ENCODE assay signal across 22 cellular contexts in the genomic region with DNA sequence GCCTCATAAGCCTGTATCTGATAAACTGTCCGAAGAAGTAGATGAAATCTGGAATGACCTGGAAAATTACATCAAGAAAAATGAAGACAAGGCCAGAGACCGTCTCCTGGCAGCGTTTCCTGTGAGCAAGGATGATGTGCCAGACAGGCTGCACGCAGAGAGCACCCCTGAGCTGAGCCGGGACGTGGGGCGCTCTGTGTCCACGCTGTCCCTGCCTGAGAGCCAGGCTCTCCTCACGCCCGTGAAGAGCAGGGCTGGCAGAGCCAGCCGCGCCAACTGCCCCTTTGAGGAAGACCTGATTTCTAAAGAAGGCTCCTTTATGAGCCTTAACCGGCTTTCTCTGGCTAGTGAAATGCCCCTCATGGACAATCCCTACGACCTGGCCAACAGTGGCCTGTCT.
"Had no signal": no experiment of that assay in that cellular context is flagged by ENCODE, and none has a peak within 500 bp of the region (broad histone marks: within the 10 kb centered on the region; RNA-seq: fewer than 3 reads in every experiment).

No MANE protein-coding gene starts in this region.

- H3K4me1 Mint-ChIP-seq: activated naive CD4-positive, alpha-beta T cell treated with anti-CD3 and anti-CD28 coated beads, Interleukin-2, amount 50 U/mL, for 24 hours; central memory CD8-positive, alpha-beta T cell had no signal

- ATAC-seq: activated CD4-positive, CD25-positive, alpha-beta regulatory T cell treated with anti-CD3 and anti-CD28 coated beads, Interleukin-2, amount 50 U/mL, for 24 hours; activated CD8-positive, alpha-beta T cell treated with anti-CD3 and anti-CD28 coated beads, Interleukin-2, amount 10 ng/mL, durations not matched to agents 7 days and 5 days had no signal

- H3K9me3 ChIP-seq: Peyer's patch, SJCRH30 had no signal

- H3K9me3 Mint-ChIP-seq: activated naive CD4-positive, alpha-beta T cell treated with anti-CD3 and anti-CD28 coated beads, Interleukin-2, amount 50 U/mL, for 24 hours; activated T-helper 1 cell treated with anti-CD3 and anti-CD28 coated beads, Interleukin-12 subunit alpha, Interleukin-12 subunit beta, Interleukin-2, Interleukin-4 antibody, amounts not matched to agents 30 ng/mL and 10 ng/mL and 1 ng/mL, durations not matched to agents 14 hours and 24 hours and 36 hours; central memory CD8-positive, alpha-beta T cell; T-helper 1 cell treated with Interleukin-12 subunit alpha and Interleukin-12 subunit beta and Interleukin-4 antibody, amounts not matched to agents 30 μg/mL and 1 μg/mL, for 36 hours had no signal

- H3K36me3 ChIP-seq: SJCRH30 had no signal

- H3K36me3 Mint-ChIP-seq: activated naive CD4-positive, alpha-beta T cell treated with anti-CD3 and anti-CD28 coated beads, Interleukin-2, amount 50 U/mL, for 24 hours had no signal

- H3K27me3 Mint-ChIP-seq: activated naive CD4-positive, alpha-beta T cell treated with anti-CD3 and anti-CD28 coated beads, Interleukin-2, amount 50 U/mL, for 24 hours; central memory CD8-positive, alpha-beta T cell had no signal

- H3K4me1 ChIP-seq: Peyer's patch, SJCRH30 had no signal

- H3K27me3 ChIP-seq: Peyer's patch, SJCRH30 had no signal

- H3K27ac ChIP-seq: Peyer's patch, RWPE1, SJCRH30 had no signal

- DNase-seq: activated CD4-positive, alpha-beta T cell treated with anti-CD3 and anti-CD28 coated beads for 4 hours; activated CD8-positive, alpha-beta memory T cell treated with anti-CD3 and anti-CD28 coated beads, Interleukin-2, amount 50 U/mL, for 48 hours; activated CD8-positive, alpha-beta T cell treated with anti-CD3 and anti-CD28 coated beads, Interleukin-2, amount 10 ng/mL, durations not matched to agents 7 days and 5 days; activated effector memory CD4-positive, alpha-beta T cell treated with Interleukin-2 at 50 U/mL for 16 hours; activated naive CD4-positive, alpha-beta T cell; activated T-cell treated with anti-CD3 and anti-CD28 coated beads, Interleukin-2, amount 50 U/mL, for 1 hour; aorta; NCI-H1105 treated with DMSO at 0.1 percent for 48 hours; NCI-H1436 treated with DMSO at 0.1 percent for 48 hours; NCI-H187; NCI-H2081; NCI-H446; NCI-H524; Peyer's patch; Right ventricle myocardium superior; SJCRH30 had no signal

- H3K4me3 ChIP-seq: Peyer's patch, SJCRH30 had no signal

- H3K27ac Mint-ChIP-seq: activated CD8-positive, alpha-beta T cell treated with anti-CD3 and anti-CD28 coated beads, Interleukin-2, amount 10 ng/mL, durations not matched to agents 7 days and 5 days; activated naive CD4-positive, alpha-beta T cell treated with anti-CD3 and anti-CD28 coated beads, Interleukin-2, amount 50 U/mL, for 24 hours; activated T-helper 1 cell treated with anti-CD3 and anti-CD28 coated beads, Interleukin-12 subunit alpha, Interleukin-12 subunit beta, Interleukin-2, Interleukin-4 antibody, amounts not matched to agents 30 ng/mL and 10 ng/mL and 1 ng/mL, durations not matched to agents 14 hours and 24 hours and 36 hours; T-helper 1 cell treated with Interleukin-12 subunit alpha and Interleukin-12 subunit beta and Interleukin-4 antibody, amounts not matched to agents 30 μg/mL and 1 μg/mL, for 36 hours had no signal

- H3K4me3 Mint-ChIP-seq: activated CD8-positive, alpha-beta T cell treated with anti-CD3 and anti-CD28 coated beads, Interleukin-2, amount 10 ng/mL, durations not matched to agents 7 days and 5 days; activated naive CD4-positive, alpha-beta T cell treated with anti-CD3 and anti-CD28 coated beads, Interleukin-2, amount 50 U/mL, for 24 hours; activated T-helper 1 cell treated with anti-CD3 and anti-CD28 coated beads, Interleukin-12 subunit alpha, Interleukin-12 subunit beta, Interleukin-2, Interleukin-4 antibody, amounts not matched to agents 30 ng/mL and 10 ng/mL and 1 ng/mL, durations not matched to agents 14 hours and 24 hours and 36 hours; central memory CD8-positive, alpha-beta T cell; T-helper 1 cell treated with Interleukin-12 subunit alpha and Interleukin-12 subunit beta and Interleukin-4 antibody, amounts not matched to agents 30 μg/mL and 1 μg/mL, for 36 hours had no signal
